19 cellular contexts compared by ENCODE assay signal in the genomic region with DNA sequence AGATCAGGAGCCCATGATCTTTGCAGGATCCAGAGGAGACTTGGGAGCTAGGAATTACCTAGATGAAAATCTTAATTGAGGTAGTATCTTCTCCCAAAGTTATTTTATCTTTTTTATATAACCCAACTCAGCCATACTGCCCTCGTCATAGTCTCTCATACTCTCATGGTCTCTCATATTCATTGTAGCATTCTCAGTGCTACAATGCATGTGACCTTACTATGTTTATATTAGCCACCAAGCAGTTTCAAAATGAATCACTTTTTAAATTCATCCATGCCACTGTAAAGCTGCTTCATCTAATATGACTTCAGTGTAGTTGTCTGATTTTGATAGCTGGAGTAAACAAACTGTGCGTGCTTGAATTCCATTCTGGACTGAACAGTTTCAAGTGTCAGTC. TPM values are rescaled to one million over a fixed set of nuclear protein-coding genes. Genes with fewer than 3 reads are reported as not detected.
"Had no signal": no experiment of that assay in that cellular context is flagged by ENCODE, and none has a peak within 500 bp of the region (broad histone marks: within the 10 kb centered on the region; RNA-seq: fewer than 3 reads in every experiment).

No MANE protein-coding gene starts in this region.

- H3K4me3 ChIP-seq: adrenal gland, coronary artery, gastrocnemius medialis, tibial artery, uterus had no signal

- H3K4me3 Mint-ChIP-seq: mesothelial cell of epicardium had no signal

- H3K27me3 ChIP-seq: gastrocnemius medialis, tibial artery, uterus had no signal

- H3K36me3 ChIP-seq: adrenal gland, gastrocnemius medialis, tibial artery, uterus had no signal

- DNase-seq: activated CD4-positive, alpha-beta T cell treated with anti-CD3 and anti-CD28 coated beads, Interleukin-2, amount 50 U/mL, for 4 hours; activated CD4-positive, CD25-positive, alpha-beta regulatory T cell treated with anti-CD3 and anti-CD28 coated beads, Interleukin-2, amount 50 U/mL, for 72 hours; activated naive CD4-positive, alpha-beta T cell treated with anti-CD3 and anti-CD28 coated beads, Interleukin-2, amount 50 U/mL, for 16 hours; activated T-cell treated with anti-CD3 and anti-CD28 coated beads, Interleukin-2, amount 50 U/mL, for 1 hour; adrenal gland; caudate nucleus; effector CD4-positive, alpha-beta T cell; gastrocnemius medialis; kidney; stimulated activated CD4-positive, alpha-beta T cell treated with anti-CD3 and anti-CD28 coated beads, Interleukin-15, amount 100 ng/mL, for 24 hours; tibial artery; uterus had no signal

- H3K4me1 ChIP-seq: adrenal gland, gastrocnemius medialis, parathyroid adenoma, tibial artery, uterus had no signal

- H3K9me3 ChIP-seq: adrenal gland, gastrocnemius medialis, tibial artery, uterus had no signal

- ATAC-seq: gastrocnemius medialis had no signal

- H3K36me3 Mint-ChIP-seq: mesothelial cell of epicardium had no signal

RNA-seq across cellular contexts. Expression of a gene that starts 16.9 kb away (rescaled TPM):
- total RNA-seq: fibroblast of lung, gastrocnemius medialis, kidney, liver, myocyte, skeletal muscle tissue had no signal
